ENCODE assay signal across 1 cellular context in the genomic region with DNA sequence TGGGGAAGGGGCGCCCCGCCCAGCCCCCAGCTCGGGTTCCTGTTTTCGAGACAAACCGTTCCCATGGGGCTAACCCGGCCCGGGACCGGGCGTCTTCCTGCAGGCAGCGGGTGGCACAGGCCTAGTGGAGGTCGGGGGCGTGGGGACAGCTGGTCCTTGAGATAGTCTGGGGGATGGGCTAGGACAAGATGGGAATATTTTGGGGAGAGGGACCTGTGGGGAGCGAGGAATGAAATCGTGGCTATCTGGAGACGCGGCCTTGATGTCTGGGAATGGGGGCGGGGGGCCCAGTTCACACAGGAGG.
TF ChIP-seq lines count a peak whose summit lies in the region.

No MANE protein-coding gene starts in this region.

TF ChIP-seq in GM12878, 131 proteins besides CTCF, POLR2A, EP300 and RAD21:
- TF ChIP-seq NBN (IDR thresholded peaks at IDR 0.05) (peak; percentile 68; the same call in 1 of the 2 replicates), CHD1 (IDR thresholded peaks at IDR 0.05; ENCODE audit: low read depth, low read length) (no peak), IKZF2 (IDR thresholded peaks at IDR 0.05) (peak; percentile 69 to 75), HDGF (IDR thresholded peaks at IDR 0.05) (no peak), GATAD2B (conservative IDR thresholded peaks at IDR 0.05; ENCODE audit: low read depth) (peak; percentile 82; the same call in 1 of the 2 replicates), SPI1 (IDR thresholded peaks at IDR 0.05; ENCODE audit: borderline replicate concordance, insufficient read depth, low read depth, low read length) (peak; percentile 53; the same call in 1 of the 2 replicates), RUNX3 (IDR thresholded peaks at IDR 0.05; ENCODE audit: low read length) (0 out of 2 replicates have a peak, but pooled peaks have one; percentile 26), MEF2B (IDR thresholded peaks at IDR 0.05; ENCODE audit: partially characterized antibody, poor library complexity, severe bottlenecking) (peak; percentile 91), IKZF1 (conservative IDR thresholded peaks at IDR 0.05) (peak; percentile 80), NKRF (conservative IDR thresholded peaks at IDR 0.05) (0 out of 2 replicates have a peak, but pooled peaks have one; percentile 21), BHLHE40 (IDR thresholded peaks at IDR 0.05; ENCODE audit: borderline replicate concordance in 1 of 2, low read depth in 2 of 2, low read length in 1 of 2) (peak in 1 of 2 experiments; percentile 42; a peak in 1 of 4 replicates), TCF12 (IDR thresholded peaks at IDR 0.05; ENCODE audit: low read depth, low read length) (peak; percentile 29; the same call in 1 of the 2 replicates)
- TF ChIP-seq, protein P1, sequence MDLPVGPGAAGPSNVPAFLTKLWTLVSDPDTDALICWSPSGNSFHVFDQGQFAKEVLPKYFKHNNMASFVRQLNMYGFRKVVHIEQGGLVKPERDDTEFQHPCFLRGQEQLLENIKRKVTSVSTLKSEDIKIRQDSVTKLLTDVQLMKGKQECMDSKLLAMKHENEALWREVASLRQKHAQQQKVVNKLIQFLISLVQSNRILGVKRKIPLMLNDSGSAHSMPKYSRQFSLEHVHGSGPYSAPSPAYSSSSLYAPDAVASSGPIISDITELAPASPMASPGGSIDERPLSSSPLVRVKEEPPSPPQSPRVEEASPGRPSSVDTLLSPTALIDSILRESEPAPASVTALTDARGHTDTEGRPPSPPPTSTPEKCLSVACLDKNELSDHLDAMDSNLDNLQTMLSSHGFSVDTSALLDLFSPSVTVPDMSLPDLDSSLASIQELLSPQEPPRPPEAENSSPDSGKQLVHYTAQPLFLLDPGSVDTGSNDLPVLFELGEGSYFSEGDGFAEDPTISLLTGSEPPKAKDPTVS (IDR thresholded peaks at IDR 0.05; ENCODE audit: low read depth, low read length) = no peak
